ENCODE assay signal across 18 cellular contexts in the genomic region with DNA sequence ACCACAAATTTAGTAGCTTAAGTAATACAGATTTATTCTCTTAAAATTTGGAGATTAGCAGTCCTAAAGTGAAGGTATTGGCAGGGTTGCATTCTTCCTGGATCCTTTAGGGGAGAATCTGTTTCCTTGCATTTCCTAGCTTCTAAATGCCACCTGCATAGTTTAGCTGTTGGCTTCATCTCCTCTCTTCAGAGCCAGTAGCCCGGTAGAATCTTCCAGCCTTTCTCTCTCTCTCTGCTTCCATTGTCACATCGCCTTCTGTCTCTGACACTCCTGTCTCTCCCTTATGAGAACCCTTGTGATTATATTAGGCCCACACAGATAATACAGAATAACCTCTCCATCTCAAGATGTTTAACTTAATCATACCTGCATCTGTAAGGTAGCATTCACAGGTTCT.
"Had no signal": no experiment of that assay in that cellular context is flagged by ENCODE, and none has a peak within 500 bp of the region (broad histone marks: within the 10 kb centered on the region; RNA-seq: fewer than 3 reads in every experiment).

No MANE protein-coding gene starts in this region.

- H3K9me3 ChIP-seq: heart right ventricle, mucosa of descending colon, right atrium auricular region, sigmoid colon, stomach, thoracic aorta, transverse colon had no signal

- H3K27me3 Mint-ChIP-seq: stimulated activated naive B cell treated with anti-CD40 and anti-IgM and Interleukin-4, amounts not matched to agents 10 μg/mL and 1 μg/mL and 100 μg/mL, for 72 hours had no signal

- H3K4me1 Mint-ChIP-seq: neural crest cell had no signal

- H3K36me3 Mint-ChIP-seq: natural killer cell had no signal

- ATAC-seq: left lobe of liver; mucosa of descending colon; natural killer cell; stimulated activated naive B cell treated with anti-CD40 and anti-IgM and Interleukin-4, amounts not matched to agents 10 μg/mL and 1 μg/mL and 100 μg/mL, for 72 hours had no signal

- H3K4me3 Mint-ChIP-seq: natural killer cell; neural crest cell; stimulated activated naive B cell treated with anti-CD40 and anti-IgM and Interleukin-4, amounts not matched to agents 10 μg/mL and 1 μg/mL and 100 μg/mL, for 72 hours had no signal

- H3K27ac Mint-ChIP-seq: stimulated activated naive B cell treated with anti-CD40 and anti-IgM and Interleukin-4, amounts not matched to agents 10 μg/mL and 1 μg/mL and 100 μg/mL, for 72 hours had no signal

- H3K9me3 Mint-ChIP-seq: natural killer cell; neural crest cell; stimulated activated naive B cell treated with anti-CD40 and anti-IgM and Interleukin-4, amounts not matched to agents 10 μg/mL and 1 μg/mL and 100 μg/mL, for 72 hours had no signal

- DNase-seq: cortex of kidney; effector CD8-positive, alpha-beta T cell; heart right ventricle; hypothalamus; mammary epithelial cell; mucosa of descending colon; natural killer cell; sigmoid colon; stimulated activated CD4-positive, alpha-beta T cell treated with anti-CD3 and anti-CD28 coated beads, Interleukin-2, amount 100 ng/mL, for 24 hours; stimulated activated CD4-positive, alpha-beta T cell treated with anti-CD3 and anti-CD28 coated beads, Interleukin-4, amount 100 ng/mL, for 4 hours; stimulated activated naive B cell treated with anti-CD40 and anti-IgM and Interleukin-4, amounts not matched to agents 10 μg/mL and 1 μg/mL and 100 μg/mL, for 72 hours; stomach; substantia nigra; transverse colon had no signal
